9 cellular contexts compared by ENCODE assay signal in genomic region chr20:6829510-6830116, GRCh38.
DNase-seq lines count a peak whose midpoint lies in the region; ATAC-seq and TF ChIP-seq lines count a peak whose summit lies in the region.
"Had no signal": no experiment of that assay in that cellular context is flagged by ENCODE, and none has a peak within 500 bp of the region (broad histone marks: within the 10 kb centered on the region; RNA-seq: fewer than 3 reads in every experiment).

No MANE protein-coding gene starts in this region.

- ATAC-seq in WTC11 = peak; percentile 87
- no peak for ATAC-seq in HG02870 (IDR thresholded peaks at IDR 0.05; ENCODE audit: unreplicated experiment)
- ATAC-seq: naive thymus-derived CD8-positive, alpha-beta T cell had no signal

- H3K27ac Mint-ChIP-seq in WTC11 = no peak overlapping the region; the same call in 1 of the 2 replicates
- H3K27ac Mint-ChIP-seq: naive thymus-derived CD8-positive, alpha-beta T cell had no signal

- peaks cover 11% of the 10 kb centered on the region for H3K4me1 Mint-ChIP-seq in WTC11
- H3K4me1 Mint-ChIP-seq: naive thymus-derived CD8-positive, alpha-beta T cell had no signal

- H3K9me3 Mint-ChIP-seq in WTC11 = no peaks in the 10 kb centered on the region; the same call in 1 of the 2 replicates

- no peaks in the 10 kb centered on the region for H3K36me3 Mint-ChIP-seq in WTC11
- H3K36me3 Mint-ChIP-seq: naive thymus-derived CD8-positive, alpha-beta T cell had no signal

- peak; percentile 25; the same call in 1 of the 2 replicates for TF ChIP-seq CTCF in WTC11 (IDR thresholded peaks at IDR 0.05)

- no peaks in the 10 kb centered on the region for H3K27me3 Mint-ChIP-seq in WTC11 (ENCODE audit: low read depth)

- DNase-seq in DMS 273 (lab: John Stamatoyannopoulos, UW; ENCODE audit: unreplicated experiment) = peak; percentile 2
- no peak for DNase-seq in DMS 273 treated with DMSO at 0.1 percent for 48 hours (lab: John Stamatoyannopoulos, UW)
- DNase-seq in HPDE6-E6E7 (ENCODE audit: extremely low spot score) = peak; percentile 32
- DNase-seq in WTC11 (ENCODE audit: low spot score) = no peak
- DNase-seq in iris pigment epithelial cell (ENCODE audit: low read depth) = peak; percentile 17
- DNase-seq in NCI-H128 (lab: John Stamatoyannopoulos, UW; ENCODE audit: unreplicated experiment) = no peak
- no peak for DNase-seq in occipital lobe (lab: John Stamatoyannopoulos, UW)

- no peak overlapping the region for H3K4me3 Mint-ChIP-seq in WTC11
- H3K4me3 Mint-ChIP-seq: naive thymus-derived CD8-positive, alpha-beta T cell had no signal

- CTCF ChIA-PET in WTC11 (lab: Charles Lee) = interaction anchor here (0.6 to 1.4 kb wide), 29 partner anchors 9 to 689 kb away, joined by 3 to 8 read pairs (median 4); no protein-coding TSS in a partner anchor

- POLR2A ChIA-PET in WTC11 (lab: Charles Lee) = no interaction called here

TF ChIP-seq in WTC11, 78 proteins besides CTCF, POLR2A, EP300 and RAD21:
- no peak for TF ChIP-seq ZNF317 (CRISPR knock-in tag; IDR thresholded peaks at IDR 0.05; ENCODE audit: borderline replicate concordance, low read depth)
- no peak for TF ChIP-seq CBFB (CRISPR knock-in tag; IDR thresholded peaks at IDR 0.05; ENCODE audit: low read depth)
- no peak for TF ChIP-seq ZNF281 (CRISPR knock-in tag; IDR thresholded peaks at IDR 0.05)
- TF ChIP-seq GABPB1 (CRISPR knock-in tag; IDR thresholded peaks at IDR 0.05) = no peak
- TF ChIP-seq, protein P1, sequence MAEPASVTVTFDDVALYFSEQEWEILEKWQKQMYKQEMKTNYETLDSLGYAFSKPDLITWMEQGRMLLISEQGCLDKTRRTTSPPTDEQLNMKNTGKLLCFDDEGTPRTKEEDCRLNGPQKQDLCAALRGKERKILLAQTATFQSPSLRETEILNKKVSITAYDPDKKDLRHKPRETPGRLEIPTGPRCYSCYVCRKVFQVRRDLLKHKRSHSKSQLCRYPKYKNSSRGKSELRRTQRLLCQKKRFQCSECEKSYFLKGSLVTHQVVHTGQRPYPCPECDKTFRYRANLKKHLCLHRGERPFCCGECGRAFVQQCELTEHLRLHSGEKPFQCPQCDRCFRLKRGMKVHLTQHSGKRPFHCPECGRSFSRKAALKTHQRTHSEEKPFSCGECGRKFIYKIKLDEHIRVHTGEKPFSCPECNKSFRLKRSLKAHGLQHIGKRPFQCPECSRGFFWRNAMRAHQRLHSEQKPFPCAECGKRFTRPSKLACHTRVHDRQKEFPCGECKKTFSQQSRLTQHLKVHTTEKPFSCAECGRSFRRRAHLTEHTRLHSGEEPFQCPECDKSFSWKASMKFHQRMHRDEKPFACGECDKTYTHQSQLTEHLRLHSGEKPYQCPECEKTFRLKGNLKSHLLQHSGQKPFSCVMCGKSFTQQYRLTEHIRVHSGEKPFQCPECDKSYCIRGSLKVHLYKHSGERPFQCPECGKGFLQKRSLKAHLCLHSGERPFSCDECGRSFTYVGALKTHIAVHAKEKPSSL (CRISPR knock-in tag; conservative IDR thresholded peaks at IDR 0.05) = no peak
- TF ChIP-seq NR1H2 (CRISPR knock-in tag; IDR thresholded peaks at IDR 0.05) = no peak
- no peak for TF ChIP-seq HMGA2 (CRISPR knock-in tag; IDR thresholded peaks at IDR 0.05)
- TF ChIP-seq TEAD4 (CRISPR knock-in tag; IDR thresholded peaks at IDR 0.05) = no peak
- TF ChIP-seq JUN (CRISPR knock-in tag; IDR thresholded peaks at IDR 0.05) = no peak
- no peak for TF ChIP-seq MXD4 (CRISPR knock-in tag; IDR thresholded peaks at IDR 0.05; ENCODE audit: borderline replicate concordance)
- TF ChIP-seq, protein P2, sequence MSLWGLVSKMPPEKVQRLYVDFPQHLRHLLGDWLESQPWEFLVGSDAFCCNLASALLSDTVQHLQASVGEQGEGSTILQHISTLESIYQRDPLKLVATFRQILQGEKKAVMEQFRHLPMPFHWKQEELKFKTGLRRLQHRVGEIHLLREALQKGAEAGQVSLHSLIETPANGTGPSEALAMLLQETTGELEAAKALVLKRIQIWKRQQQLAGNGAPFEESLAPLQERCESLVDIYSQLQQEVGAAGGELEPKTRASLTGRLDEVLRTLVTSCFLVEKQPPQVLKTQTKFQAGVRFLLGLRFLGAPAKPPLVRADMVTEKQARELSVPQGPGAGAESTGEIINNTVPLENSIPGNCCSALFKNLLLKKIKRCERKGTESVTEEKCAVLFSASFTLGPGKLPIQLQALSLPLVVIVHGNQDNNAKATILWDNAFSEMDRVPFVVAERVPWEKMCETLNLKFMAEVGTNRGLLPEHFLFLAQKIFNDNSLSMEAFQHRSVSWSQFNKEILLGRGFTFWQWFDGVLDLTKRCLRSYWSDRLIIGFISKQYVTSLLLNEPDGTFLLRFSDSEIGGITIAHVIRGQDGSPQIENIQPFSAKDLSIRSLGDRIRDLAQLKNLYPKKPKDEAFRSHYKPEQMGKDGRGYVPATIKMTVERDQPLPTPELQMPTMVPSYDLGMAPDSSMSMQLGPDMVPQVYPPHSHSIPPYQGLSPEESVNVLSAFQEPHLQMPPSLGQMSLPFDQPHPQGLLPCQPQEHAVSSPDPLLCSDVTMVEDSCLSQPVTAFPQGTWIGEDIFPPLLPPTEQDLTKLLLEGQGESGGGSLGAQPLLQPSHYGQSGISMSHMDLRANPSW (CRISPR knock-in tag; conservative IDR thresholded peaks at IDR 0.05; ENCODE audit: low read depth) = no peak
- no peak for TF ChIP-seq NR2C2 (CRISPR knock-in tag; IDR thresholded peaks at IDR 0.05)
- TF ChIP-seq RELA (CRISPR knock-in tag; IDR thresholded peaks at IDR 0.05; ENCODE audit: borderline replicate concordance) = no peak
- no peak for TF ChIP-seq SP1 (CRISPR knock-in tag; conservative IDR thresholded peaks at IDR 0.05)
- TF ChIP-seq SOX15 (CRISPR knock-in tag; IDR thresholded peaks at IDR 0.05) = no peak
- TF ChIP-seq, protein P3, sequence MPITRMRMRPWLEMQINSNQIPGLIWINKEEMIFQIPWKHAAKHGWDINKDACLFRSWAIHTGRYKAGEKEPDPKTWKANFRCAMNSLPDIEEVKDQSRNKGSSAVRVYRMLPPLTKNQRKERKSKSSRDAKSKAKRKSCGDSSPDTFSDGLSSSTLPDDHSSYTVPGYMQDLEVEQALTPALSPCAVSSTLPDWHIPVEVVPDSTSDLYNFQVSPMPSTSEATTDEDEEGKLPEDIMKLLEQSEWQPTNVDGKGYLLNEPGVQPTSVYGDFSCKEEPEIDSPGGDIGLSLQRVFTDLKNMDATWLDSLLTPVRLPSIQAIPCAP (CRISPR knock-in tag; IDR thresholded peaks at IDR 0.05) = no peak
- TF ChIP-seq RORB (CRISPR knock-in tag; IDR thresholded peaks at IDR 0.05) = no peak
- TF ChIP-seq FOXJ3 (CRISPR knock-in tag; IDR thresholded peaks at IDR 0.05; ENCODE audit: borderline replicate concordance) = no peak
- TF ChIP-seq, protein P4, sequence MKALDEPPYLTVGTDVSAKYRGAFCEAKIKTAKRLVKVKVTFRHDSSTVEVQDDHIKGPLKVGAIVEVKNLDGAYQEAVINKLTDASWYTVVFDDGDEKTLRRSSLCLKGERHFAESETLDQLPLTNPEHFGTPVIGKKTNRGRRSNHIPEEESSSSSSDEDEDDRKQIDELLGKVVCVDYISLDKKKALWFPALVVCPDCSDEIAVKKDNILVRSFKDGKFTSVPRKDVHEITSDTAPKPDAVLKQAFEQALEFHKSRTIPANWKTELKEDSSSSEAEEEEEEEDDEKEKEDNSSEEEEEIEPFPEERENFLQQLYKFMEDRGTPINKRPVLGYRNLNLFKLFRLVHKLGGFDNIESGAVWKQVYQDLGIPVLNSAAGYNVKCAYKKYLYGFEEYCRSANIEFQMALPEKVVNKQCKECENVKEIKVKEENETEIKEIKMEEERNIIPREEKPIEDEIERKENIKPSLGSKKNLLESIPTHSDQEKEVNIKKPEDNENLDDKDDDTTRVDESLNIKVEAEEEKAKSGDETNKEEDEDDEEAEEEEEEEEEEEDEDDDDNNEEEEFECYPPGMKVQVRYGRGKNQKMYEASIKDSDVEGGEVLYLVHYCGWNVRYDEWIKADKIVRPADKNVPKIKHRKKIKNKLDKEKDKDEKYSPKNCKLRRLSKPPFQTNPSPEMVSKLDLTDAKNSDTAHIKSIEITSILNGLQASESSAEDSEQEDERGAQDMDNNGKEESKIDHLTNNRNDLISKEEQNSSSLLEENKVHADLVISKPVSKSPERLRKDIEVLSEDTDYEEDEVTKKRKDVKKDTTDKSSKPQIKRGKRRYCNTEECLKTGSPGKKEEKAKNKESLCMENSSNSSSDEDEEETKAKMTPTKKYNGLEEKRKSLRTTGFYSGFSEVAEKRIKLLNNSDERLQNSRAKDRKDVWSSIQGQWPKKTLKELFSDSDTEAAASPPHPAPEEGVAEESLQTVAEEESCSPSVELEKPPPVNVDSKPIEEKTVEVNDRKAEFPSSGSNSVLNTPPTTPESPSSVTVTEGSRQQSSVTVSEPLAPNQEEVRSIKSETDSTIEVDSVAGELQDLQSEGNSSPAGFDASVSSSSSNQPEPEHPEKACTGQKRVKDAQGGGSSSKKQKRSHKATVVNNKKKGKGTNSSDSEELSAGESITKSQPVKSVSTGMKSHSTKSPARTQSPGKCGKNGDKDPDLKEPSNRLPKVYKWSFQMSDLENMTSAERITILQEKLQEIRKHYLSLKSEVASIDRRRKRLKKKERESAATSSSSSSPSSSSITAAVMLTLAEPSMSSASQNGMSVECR (CRISPR knock-in tag; IDR thresholded peaks at IDR 0.05; ENCODE audit: borderline replicate concordance) = no peak
- no peak for TF ChIP-seq ZNF416 (CRISPR knock-in tag; IDR thresholded peaks at IDR 0.05)
TF ChIP-seq in WTC11: peak in this region for 0.

Comparison
In these comparisons a context has a peak if more than half of its experiments do, and no peak if none do; other contexts are left out.
1. DNase-seq: peak in DMS 273 (single experiment), HPDE6-E6E7 (single experiment) and iris pigment epithelial cell (single experiment); none in DMS 273 treated with DMSO at 0.1 percent for 48 hours (single experiment), WTC11 (single experiment), NCI-H128 (single experiment) and occipital lobe (single experiment).